Comparison of ENCODE assay signal across 27 cellular contexts in the genomic region with DNA sequence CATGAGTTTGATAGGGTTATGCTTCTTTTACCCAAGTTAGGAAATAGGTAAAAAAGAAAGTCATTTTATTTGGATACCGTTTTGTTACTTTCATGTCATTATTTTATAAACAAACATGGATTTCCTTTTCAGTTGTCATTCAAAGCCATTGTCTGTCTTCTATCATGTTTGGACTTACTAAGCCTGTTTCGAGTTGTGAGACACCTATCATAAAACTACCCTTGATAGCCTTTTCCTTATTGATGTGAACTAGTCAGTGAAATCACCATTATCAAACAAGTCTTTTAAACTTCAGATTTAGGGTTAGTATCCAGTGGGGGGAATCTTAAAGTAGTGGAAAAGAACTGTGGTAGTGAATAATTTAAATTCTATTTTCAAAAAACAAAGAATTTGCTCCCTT.
"Had no signal": no experiment of that assay in that cellular context is flagged by ENCODE, and none has a peak within 500 bp of the region (broad histone marks: within the 10 kb centered on the region; RNA-seq: fewer than 3 reads in every experiment).

No MANE protein-coding gene starts in this region.

- FAIRE-seq: endometrium had no signal

- H3K27ac ChIP-seq: colonic mucosa, epithelial cell of prostate, esophagus squamous epithelium, gastrocnemius medialis, heart right ventricle, left ventricle myocardium inferior, lower lobe of right lung had no signal

- ATAC-seq: effector memory CD8-positive, alpha-beta T cell; esophagus mucosa; gastrocnemius medialis; heart right ventricle; left cardiac atrium; left lobe of liver; lower lobe of right lung; naive thymus-derived CD4-positive, alpha-beta T cell had no signal

- DNase-seq: colonic mucosa; cortex of kidney; effector CD8-positive, alpha-beta T cell; effector memory CD8-positive, alpha-beta T cell; endodermal cell; erythroblast; esophagus squamous epithelium; foreskin fibroblast; foreskin melanocyte; gastrocnemius medialis; glutamatergic neuron; head of caudate nucleus; heart right ventricle; hippocampal formation; immature natural killer cell; islet precursor cell; kidney; kidney glomerular epithelial cell; left cardiac atrium; left ventricle myocardium inferior; lower lobe of right lung; mesenchymal stem cell; naive thymus-derived CD4-positive, alpha-beta T cell had no signal

- H3K9me3 ChIP-seq: colonic mucosa, esophagus squamous epithelium, gastrocnemius medialis, heart right ventricle, left ventricle myocardium inferior, lower lobe of right lung had no signal

- H3K4me1 ChIP-seq: colonic mucosa, lower lobe of right lung had no signal

- H3K4me3 ChIP-seq: colonic mucosa, esophagus squamous epithelium, gastrocnemius medialis, heart right ventricle, left ventricle myocardium inferior, lower lobe of right lung had no signal

- H3K36me3 ChIP-seq: colonic mucosa had no signal

- H3K27me3 ChIP-seq: colonic mucosa, esophagus squamous epithelium, gastrocnemius medialis, heart right ventricle had no signal
